Comparison of ENCODE assay signal across 1 cellular context in the genomic region with DNA sequence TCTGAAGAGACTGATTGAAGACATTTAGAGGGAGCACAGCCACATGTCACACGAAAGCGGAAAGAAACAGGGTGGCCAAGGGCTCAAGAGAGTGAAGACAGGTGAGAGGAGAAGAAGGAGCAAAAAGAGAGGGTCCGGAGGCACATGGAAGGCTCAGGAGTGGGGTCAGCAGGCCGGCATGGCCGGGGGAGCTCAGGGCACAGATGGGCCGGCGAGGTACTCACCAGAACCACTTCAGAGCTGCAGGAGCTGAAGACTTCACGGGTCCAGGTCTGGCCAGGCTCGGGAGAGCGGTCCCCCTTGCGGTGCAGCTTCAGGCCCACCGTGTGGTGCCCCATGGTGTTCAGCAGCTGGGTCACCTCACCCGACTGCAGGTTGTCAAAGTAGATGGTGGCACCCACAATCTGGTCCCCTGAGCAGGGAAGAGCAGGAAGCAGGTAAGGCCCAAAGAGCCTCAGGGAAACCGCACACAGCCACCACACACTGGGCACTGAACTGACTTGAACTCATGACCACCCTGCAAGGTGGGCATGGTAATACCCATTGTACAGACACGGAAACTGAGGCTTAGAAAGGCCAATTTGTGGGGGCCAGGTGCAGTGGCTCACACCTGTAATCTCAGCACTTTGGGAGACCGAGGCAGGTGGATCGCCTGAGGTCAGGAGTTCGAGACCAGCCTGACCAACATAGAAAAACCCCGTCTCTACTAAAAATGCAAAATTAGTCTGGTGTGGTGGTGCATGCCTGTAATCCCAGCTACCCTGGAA.
TF ChIP-seq lines count a peak whose summit lies in the region.

No MANE protein-coding gene starts in this region.

TF ChIP-seq in H1, 55 proteins besides CTCF, POLR2A, EP300 and RAD21:
- TF ChIP-seq CEBPB (IDR thresholded peaks at IDR 0.05; ENCODE audit: low read depth, low read length) (no peak), POLR2AphosphoS5 (IDR thresholded peaks at IDR 0.05; ENCODE audit: low read depth, low read length) (no peak), SP1 (IDR thresholded peaks at IDR 0.05; ENCODE audit: low read depth, low read length) (no peak), PHF8 (conservative IDR thresholded peaks at IDR 0.05; ENCODE audit: low read depth, low read length) (no peak), CREB1 (IDR thresholded peaks at IDR 0.05) (no peak), ZNF274 (IDR thresholded peaks at IDR 0.05; ENCODE audit: borderline replicate concordance, extremely low read depth, low read length) (no peak), TAF1 (IDR thresholded peaks at IDR 0.05; ENCODE audit: low read depth, low read length) (no peak), RXRA (IDR thresholded peaks at IDR 0.05; ENCODE audit: insufficient read depth, low read depth, low read length) (no peak), CHD2 (IDR thresholded peaks at IDR 0.05; ENCODE audit: low read length) (no peak), HDAC2 (IDR thresholded peaks at IDR 0.05; ENCODE audit: borderline replicate concordance in 1 of 2, low read depth in 2 of 2, low read length in 2 of 2) (no peak), SAP30 (IDR thresholded peaks at IDR 0.05; ENCODE audit: insufficient read depth, insufficient replicate concordance, low read length) (no peak), CHD1 (IDR thresholded peaks at IDR 0.05; ENCODE audit: low read depth, low read length) (no peak), KDM1A (IDR thresholded peaks at IDR 0.05; ENCODE audit: borderline replicate concordance, low read length) (no peak), NANOG (IDR thresholded peaks at IDR 0.05; ENCODE audit: insufficient read depth, low read depth, low read length, poor library complexity, severe bottlenecking) (no peak), HDAC6 (IDR thresholded peaks at IDR 0.05; ENCODE audit: low read depth, low read length) (no peak), RNF2 (IDR thresholded peaks at IDR 0.05; ENCODE audit: borderline replicate concordance, low read depth, low read length, missing control alignments, poor library complexity, severe bottlenecking) (no peak), CBX5 (IDR thresholded peaks at IDR 0.05; ENCODE audit: low read depth, low read length) (no peak), SUZ12 (IDR thresholded peaks at IDR 0.05; ENCODE audit: low read length) (no peak), KDM5A (IDR thresholded peaks at IDR 0.05; ENCODE audit: low read length) (no peak)
- TF ChIP-seq, protein P1, sequence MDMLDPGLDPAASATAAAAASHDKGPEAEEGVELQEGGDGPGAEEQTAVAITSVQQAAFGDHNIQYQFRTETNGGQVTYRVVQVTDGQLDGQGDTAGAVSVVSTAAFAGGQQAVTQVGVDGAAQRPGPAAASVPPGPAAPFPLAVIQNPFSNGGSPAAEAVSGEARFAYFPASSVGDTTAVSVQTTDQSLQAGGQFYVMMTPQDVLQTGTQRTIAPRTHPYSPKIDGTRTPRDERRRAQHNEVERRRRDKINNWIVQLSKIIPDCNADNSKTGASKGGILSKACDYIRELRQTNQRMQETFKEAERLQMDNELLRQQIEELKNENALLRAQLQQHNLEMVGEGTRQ (IDR thresholded peaks at IDR 0.05; ENCODE audit: low read length): no peak
